In the genomic region with DNA sequence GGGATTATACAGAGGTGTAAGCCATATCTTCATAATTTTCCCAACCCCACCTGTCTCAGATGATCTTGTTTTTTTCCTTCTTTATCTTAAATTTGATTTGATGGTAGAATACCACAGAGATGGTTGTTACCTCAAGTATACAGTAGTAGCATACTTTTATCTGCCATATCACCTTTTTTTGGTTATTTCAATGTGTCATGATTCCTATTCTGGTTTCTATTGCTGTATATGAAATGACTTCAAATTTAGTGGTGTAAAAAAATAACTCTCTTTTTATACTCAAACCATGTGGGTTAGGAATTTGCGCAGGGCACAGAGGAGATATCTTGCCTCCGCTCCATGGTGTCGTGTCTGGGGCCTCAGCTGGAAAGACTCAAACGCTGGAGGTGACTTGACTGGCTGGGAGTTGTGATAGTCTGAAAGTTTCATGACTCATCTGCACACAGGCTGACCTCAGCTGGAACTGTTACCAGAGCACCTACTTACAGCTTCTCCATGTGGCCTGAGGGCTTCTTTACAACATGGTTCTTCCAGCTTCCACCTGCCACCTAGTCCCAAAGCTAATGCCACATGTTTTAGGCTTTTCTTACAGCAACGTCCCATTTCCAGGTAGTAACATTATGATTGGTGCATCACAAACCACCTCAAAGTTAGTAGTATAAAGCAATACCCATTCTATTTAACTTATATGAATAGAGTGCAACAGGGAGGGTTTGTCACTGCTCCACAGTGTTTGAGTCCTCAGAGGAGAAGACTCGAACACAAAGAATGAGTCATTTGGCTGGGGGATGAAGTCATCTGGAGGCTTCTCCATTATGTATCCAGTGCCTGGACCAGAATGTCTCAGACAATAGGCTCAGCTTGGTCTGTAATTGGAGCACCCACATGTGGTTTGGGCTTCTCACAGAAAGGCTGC, we compare ENCODE assay signal across 1 cellular context.
A peak's percentile ranks its signal among the peaks of the same experiment; 100 is the strongest.
TF ChIP-seq lines count a peak whose summit lies in the region.

No MANE protein-coding gene starts in this region.

TF ChIP-seq in K562, 482 proteins besides CTCF, POLR2A, EP300 and RAD21 (continued from another document and continues in another):
- no peak for TF ChIP-seq MTA1 (IDR thresholded peaks at IDR 0.05; ENCODE audit: borderline replicate concordance)
- TF ChIP-seq RBFOX2 (IDR thresholded peaks at IDR 0.05; ENCODE audit: low read depth, low read length): no peak
- no peak for TF ChIP-seq ZKSCAN1 (IDR thresholded peaks at IDR 0.05; ENCODE audit: low read depth, low read length)
- TF ChIP-seq CCAR2 (IDR thresholded peaks at IDR 0.05; ENCODE audit: low read depth, low read length): no peak
- peak in 1 of 3 experiments; percentile 47 for TF ChIP-seq YY1 (IDR thresholded peaks at IDR 0.05; ENCODE audit: borderline replicate concordance in 1 of 3, control insufficient read depth in 1 of 3, extremely low read depth in 1 of 3, insufficient read depth in 3 of 3, insufficient read length in 1 of 3, insufficient replicate concordance in 2 of 3, low read depth in 1 of 3, low read length in 2 of 3)
- no peak for TF ChIP-seq BCL6 (CRISPR knock-in tag; IDR thresholded peaks at IDR 0.05)
- TF ChIP-seq THRA (IDR thresholded peaks at IDR 0.05): no peak
- no peak for TF ChIP-seq ZNF830 (CRISPR knock-in tag; IDR thresholded peaks at IDR 0.05)
- no peak for TF ChIP-seq CHD4 (IDR thresholded peaks at IDR 0.05; ENCODE audit: insufficient read depth, insufficient replicate concordance, low read depth, low read length, poor library complexity, severe bottlenecking)
- TF ChIP-seq, protein P1, sequence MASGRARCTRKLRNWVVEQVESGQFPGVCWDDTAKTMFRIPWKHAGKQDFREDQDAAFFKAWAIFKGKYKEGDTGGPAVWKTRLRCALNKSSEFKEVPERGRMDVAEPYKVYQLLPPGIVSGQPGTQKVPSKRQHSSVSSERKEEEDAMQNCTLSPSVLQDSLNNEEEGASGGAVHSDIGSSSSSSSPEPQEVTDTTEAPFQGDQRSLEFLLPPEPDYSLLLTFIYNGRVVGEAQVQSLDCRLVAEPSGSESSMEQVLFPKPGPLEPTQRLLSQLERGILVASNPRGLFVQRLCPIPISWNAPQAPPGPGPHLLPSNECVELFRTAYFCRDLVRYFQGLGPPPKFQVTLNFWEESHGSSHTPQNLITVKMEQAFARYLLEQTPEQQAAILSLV (tag; IDR thresholded peaks at IDR 0.05): no peak
- TF ChIP-seq POLR3A (IDR thresholded peaks at IDR 0.05; ENCODE audit: borderline replicate concordance, extremely low read depth, insufficient read depth, insufficient read length): no peak
- TF ChIP-seq U2AF2 (optimal IDR thresholded peaks at IDR 0.05; ENCODE audit: low read depth, low read length): no peak
- no peak for TF ChIP-seq KLF10 (CRISPR knock-in tag; IDR thresholded peaks at IDR 0.05)
- no peak for TF ChIP-seq ARNT (IDR thresholded peaks at IDR 0.05)
- TF ChIP-seq EWSR1 (IDR thresholded peaks at IDR 0.05; ENCODE audit: borderline replicate concordance, low read depth, partially characterized antibody): no peak
- no peak for TF ChIP-seq ZBED1 (IDR thresholded peaks at IDR 0.05)
- TF ChIP-seq MBD2 (IDR thresholded peaks at IDR 0.05; ENCODE audit: borderline replicate concordance, low read depth): no peak
- TF ChIP-seq ZNF707 (CRISPR knock-in tag; conservative IDR thresholded peaks at IDR 0.05): no peak
- no peak for TF ChIP-seq ZNF140 (CRISPR knock-in tag; IDR thresholded peaks at IDR 0.05)
- no peak for TF ChIP-seq EZH2 (IDR thresholded peaks at IDR 0.05; ENCODE audit: borderline replicate concordance, low read depth, low read length)
- no peak for TF ChIP-seq ZHX1 (conservative IDR thresholded peaks at IDR 0.05; ENCODE audit: low read length)
- TF ChIP-seq BDP1 (IDR thresholded peaks at IDR 0.05; ENCODE audit: insufficient read depth, insufficient read length): no peak
- no peak for TF ChIP-seq ZNF217 (CRISPR knock-in tag; IDR thresholded peaks at IDR 0.05)
- no peak for TF ChIP-seq SMARCA5 (IDR thresholded peaks at IDR 0.05)
- peak; percentile 66 for TF ChIP-seq LCOR (CRISPR knock-in tag; IDR thresholded peaks at IDR 0.05)
- no peak for TF ChIP-seq ZNF197 (CRISPR knock-in tag; IDR thresholded peaks at IDR 0.05; ENCODE audit: low read depth)
- no peak for TF ChIP-seq ZBTB9 (CRISPR knock-in tag; IDR thresholded peaks at IDR 0.05)
- TF ChIP-seq ZNF354B (CRISPR knock-in tag; IDR thresholded peaks at IDR 0.05): no peak
- TF ChIP-seq CSDE1 (IDR thresholded peaks at IDR 0.05): no peak
- TF ChIP-seq NCOA6 (IDR thresholded peaks at IDR 0.05): no peak
- TF ChIP-seq, protein P2, sequence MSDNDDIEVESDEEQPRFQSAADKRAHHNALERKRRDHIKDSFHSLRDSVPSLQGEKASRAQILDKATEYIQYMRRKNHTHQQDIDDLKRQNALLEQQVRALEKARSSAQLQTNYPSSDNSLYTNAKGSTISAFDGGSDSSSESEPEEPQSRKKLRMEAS (CRISPR knock-in tag; IDR thresholded peaks at IDR 0.05): peak; percentile 89
- no peak for TF ChIP-seq THRB (CRISPR knock-in tag; conservative IDR thresholded peaks at IDR 0.05)
- no peak for TF ChIP-seq ZBTB17 (CRISPR knock-in tag; IDR thresholded peaks at IDR 0.05)
- TF ChIP-seq TEAD1 (CRISPR knock-in tag; IDR thresholded peaks at IDR 0.05): no peak
- TF ChIP-seq CEBPG (CRISPR knock-in tag; IDR thresholded peaks at IDR 0.05): 0 out of 2 replicates have a peak, but pooled peaks have one; percentile 24
- TF ChIP-seq CEBPG (tag; conservative IDR thresholded peaks at IDR 0.05 in 1 of 2, IDR thresholded peaks at IDR 0.05 in 1 of 2): no peak
- no peak for TF ChIP-seq MTA2 (IDR thresholded peaks at IDR 0.05; ENCODE audit: low read depth)
- TF ChIP-seq, protein P3, sequence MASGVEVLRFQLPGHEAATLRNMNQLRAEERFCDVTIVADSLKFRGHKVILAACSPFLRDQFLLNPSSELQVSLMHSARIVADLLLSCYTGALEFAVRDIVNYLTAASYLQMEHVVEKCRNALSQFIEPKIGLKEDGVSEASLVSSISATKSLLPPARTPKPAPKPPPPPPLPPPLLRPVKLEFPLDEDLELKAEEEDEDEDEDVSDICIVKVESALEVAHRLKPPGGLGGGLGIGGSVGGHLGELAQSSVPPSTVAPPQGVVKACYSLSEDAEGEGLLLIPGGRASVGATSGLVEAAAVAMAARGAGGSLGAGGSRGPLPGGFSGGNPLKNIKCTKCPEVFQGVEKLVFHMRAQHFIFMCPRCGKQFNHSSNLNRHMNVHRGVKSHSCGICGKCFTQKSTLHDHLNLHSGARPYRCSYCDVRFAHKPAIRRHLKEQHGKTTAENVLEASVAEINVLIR (CRISPR knock-in tag; IDR thresholded peaks at IDR 0.05): no peak
- TF ChIP-seq CBFA2T2 (conservative IDR thresholded peaks at IDR 0.05): peak; percentile 57
- TF ChIP-seq RBM25 (IDR thresholded peaks at IDR 0.05; ENCODE audit: low read depth, low read length, severe bottlenecking): no peak
- peak; percentile 81 for TF ChIP-seq DPF2 (IDR thresholded peaks at IDR 0.05)
- 0 out of 2 replicates have a peak, but pooled peaks have one; percentile 37 for TF ChIP-seq NBN (IDR thresholded peaks at IDR 0.05; ENCODE audit: low read depth)
- peak; percentile 68 to 69 for TF ChIP-seq NRF1 (conservative IDR thresholded peaks at IDR 0.05 in 1 of 2, IDR thresholded peaks at IDR 0.05 in 1 of 2)
- TF ChIP-seq MIER1 (IDR thresholded peaks at IDR 0.05; ENCODE audit: low read depth): no peak
- TF ChIP-seq, protein P4, sequence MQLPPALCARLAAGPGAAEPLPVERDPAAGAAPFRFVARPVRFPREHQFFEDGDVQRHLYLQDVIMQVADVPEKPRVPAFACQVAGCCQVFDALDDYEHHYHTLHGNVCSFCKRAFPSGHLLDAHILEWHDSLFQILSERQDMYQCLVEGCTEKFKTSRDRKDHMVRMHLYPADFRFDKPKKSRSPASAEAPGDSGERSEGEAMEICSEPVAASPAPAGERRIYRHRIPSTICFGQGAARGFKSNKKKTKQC (CRISPR knock-in tag; IDR thresholded peaks at IDR 0.05): no peak
- no peak for TF ChIP-seq ZNF277 (CRISPR knock-in tag; IDR thresholded peaks at IDR 0.05; ENCODE audit: borderline replicate concordance)
- TF ChIP-seq TARDBP (IDR thresholded peaks at IDR 0.05): no peak
- TF ChIP-seq POLR2H (tag; IDR thresholded peaks at IDR 0.05; ENCODE audit: low read depth): no peak
- TF ChIP-seq HOXB6 (CRISPR knock-in tag; IDR thresholded peaks at IDR 0.05; ENCODE audit: borderline replicate concordance): no peak
- TF ChIP-seq ZFP36 (IDR thresholded peaks at IDR 0.05; ENCODE audit: low read depth, low read length, partially characterized antibody): peak; percentile 23
- 0 out of 4 replicates have a peak, but pooled peaks of 1 of the 2 experiments have one; percentile 17 for TF ChIP-seq HDAC1 (IDR thresholded peaks at IDR 0.05)
- TF ChIP-seq, protein P5, sequence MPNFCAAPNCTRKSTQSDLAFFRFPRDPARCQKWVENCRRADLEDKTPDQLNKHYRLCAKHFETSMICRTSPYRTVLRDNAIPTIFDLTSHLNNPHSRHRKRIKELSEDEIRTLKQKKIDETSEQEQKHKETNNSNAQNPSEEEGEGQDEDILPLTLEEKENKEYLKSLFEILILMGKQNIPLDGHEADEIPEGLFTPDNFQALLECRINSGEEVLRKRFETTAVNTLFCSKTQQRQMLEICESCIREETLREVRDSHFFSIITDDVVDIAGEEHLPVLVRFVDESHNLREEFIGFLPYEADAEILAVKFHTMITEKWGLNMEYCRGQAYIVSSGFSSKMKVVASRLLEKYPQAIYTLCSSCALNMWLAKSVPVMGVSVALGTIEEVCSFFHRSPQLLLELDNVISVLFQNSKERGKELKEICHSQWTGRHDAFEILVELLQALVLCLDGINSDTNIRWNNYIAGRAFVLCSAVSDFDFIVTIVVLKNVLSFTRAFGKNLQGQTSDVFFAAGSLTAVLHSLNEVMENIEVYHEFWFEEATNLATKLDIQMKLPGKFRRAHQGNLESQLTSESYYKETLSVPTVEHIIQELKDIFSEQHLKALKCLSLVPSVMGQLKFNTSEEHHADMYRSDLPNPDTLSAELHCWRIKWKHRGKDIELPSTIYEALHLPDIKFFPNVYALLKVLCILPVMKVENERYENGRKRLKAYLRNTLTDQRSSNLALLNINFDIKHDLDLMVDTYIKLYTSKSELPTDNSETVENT (CRISPR knock-in tag; IDR thresholded peaks at IDR 0.05): no peak
- TF ChIP-seq ZNF253 (CRISPR knock-in tag; conservative IDR thresholded peaks at IDR 0.05): no peak
- no peak for TF ChIP-seq MXI1 (IDR thresholded peaks at IDR 0.05; ENCODE audit: low read depth, low read length)
- TF ChIP-seq ZFP30 (CRISPR knock-in tag; IDR thresholded peaks at IDR 0.05; ENCODE audit: borderline replicate concordance): no peak
- TF ChIP-seq ZNF184 (CRISPR knock-in tag; IDR thresholded peaks at IDR 0.05): no peak
